8 cellular contexts compared by ENCODE assay signal in genomic region chr1:183655562-183656075, GRCh38. TPM values are rescaled to one million over a fixed set of nuclear protein-coding genes. Genes with fewer than 3 reads are reported as not detected.
DNase-seq lines count a peak whose midpoint lies in the region; ATAC-seq and TF ChIP-seq lines count a peak whose summit lies in the region.

No MANE protein-coding gene starts in this region.

- no peak overlapping the region for H3K27ac Mint-ChIP-seq in Calu3 (ENCODE audit: unreplicated experiment)
- H3K27ac Mint-ChIP-seq in GM23338: no peak overlapping the region
- H3K27ac Mint-ChIP-seq in activated naive CD8-positive, alpha-beta T cell treated with anti-CD3 and anti-CD28 coated beads, Interleukin-2, amount 10 ng/mL, durations not matched to agents 7 days and 5 days: peak overlapping the region; percentile 5

- H3K27me3 Mint-ChIP-seq in Calu3 (ENCODE audit: unreplicated experiment): peaks cover 5% of the 10 kb centered on the region
- H3K27me3 Mint-ChIP-seq in GM23338 (ENCODE audit: insufficient read depth, low read depth, poor library complexity): no peaks in the 10 kb centered on the region
- peaks cover under 1% of the 10 kb centered on the region for H3K27me3 Mint-ChIP-seq in activated naive CD8-positive, alpha-beta T cell treated with anti-CD3 and anti-CD28 coated beads, Interleukin-2, amount 10 ng/mL, durations not matched to agents 7 days and 5 days

- no peaks in the 10 kb centered on the region for H3K9me2 ChIP-seq in GM23338 (ENCODE audit: insufficient read depth)

- TF ChIP-seq CTCF in Calu3 (IDR thresholded peaks at IDR 0.05; ENCODE audit: unreplicated experiment): peak; percentile 79
- peak; percentile 89 to 94 for TF ChIP-seq CTCF in GM23338 (conservative IDR thresholded peaks at IDR 0.05; ENCODE audit: low read depth in 2 of 2)
- peak; percentile 95 for TF ChIP-seq CTCF in psoas muscle (IDR thresholded peaks at IDR 0.05)

- CTCF ChIA-PET in Calu3 (lab: Charles Lee): interaction anchor here (0.7 to 4.2 kb wide), 9 partner anchors 11 to 260 kb away, joined by 3 to 67 read pairs (median 4); partner anchors contain the start of gene ARPC5

- no peak overlapping the region for H2AFZ ChIP-seq in GM23338

- H3K36me3 ChIP-seq in GM23338 (ENCODE audit: insufficient read depth) (no peaks in the 10 kb centered on the region), psoas muscle (ENCODE audit: insufficient read depth in 1 of 2, low read depth in 1 of 2) (no peaks in the 10 kb centered on the region)

- H3K4me3 Mint-ChIP-seq in Calu3 (ENCODE audit: low read depth, unreplicated experiment): no peak overlapping the region
- no peak overlapping the region for H3K4me3 Mint-ChIP-seq in GM23338
- H3K4me3 Mint-ChIP-seq in activated naive CD8-positive, alpha-beta T cell treated with anti-CD3 and anti-CD28 coated beads, Interleukin-2, amount 10 ng/mL, durations not matched to agents 7 days and 5 days: peak overlapping the region; percentile 7

- H3K9me3 ChIP-seq in psoas muscle: no peaks in the 10 kb centered on the region

- H3K4me1 ChIP-seq in GM23338 (ENCODE audit: insufficient read depth) (no peaks in the 10 kb centered on the region), psoas muscle (no peaks in the 10 kb centered on the region)

- no peaks in the 10 kb centered on the region for H3K27me3 ChIP-seq in GM23338 (ENCODE audit: insufficient read depth)
- H3K27me3 ChIP-seq in psoas muscle (ENCODE audit: insufficient read depth in 3 of 3, low read length in 2 of 3): no peaks in the 10 kb centered on the region

- H3K36me3 Mint-ChIP-seq in Calu3 (ENCODE audit: insufficient read depth, unreplicated experiment) (no peaks in the 10 kb centered on the region), GM23338 (ENCODE audit: low read depth) (peaks cover 3% of the 10 kb centered on the region; the same call in 1 of the 3 replicates)
- H3K36me3 Mint-ChIP-seq in activated naive CD8-positive, alpha-beta T cell treated with anti-CD3 and anti-CD28 coated beads, Interleukin-2, amount 10 ng/mL, durations not matched to agents 7 days and 5 days: peaks cover 2% of the 10 kb centered on the region

- no peak overlapping the region for H3K4me2 ChIP-seq in GM23338

- ATAC-seq in GM23338 (peak; percentile 90), Right ventricle myocardium superior (ENCODE audit: poor library complexity) (peak; percentile 79), psoas muscle (peak; percentile 71 to 91 (median 80)), GM21717 (IDR thresholded peaks at IDR 0.05; ENCODE audit: unreplicated experiment) (no peak)
- ATAC-seq in activated naive CD8-positive, alpha-beta T cell treated with anti-CD3 and anti-CD28 coated beads, Interleukin-2, amount 10 ng/mL, durations not matched to agents 7 days and 5 days (ENCODE audit: low read depth): peak; percentile 61

- intact Hi-C loops in Calu3 (cut with micrococcal nuclease; ENCODE audit: unreplicated experiment) (loop anchor here (1.0 to 10.0 kb wide), 4 partner anchors 30 to 559 kb away; no protein-coding TSS in a partner anchor), Right ventricle myocardium superior (cut with DNase I) (loop anchor here (5.0 kb wide), 1 partner anchor 262 kb away; no protein-coding TSS in a partner anchor), psoas muscle (cut with DNase I) (loop anchor here (1.0 to 2.0 kb wide), 2 partner anchors 259 to 261 kb away; no protein-coding TSS in a partner anchor)

- BruUV-seq in Calu3 (replicated peaks; lab: Mats Ljungman, UMichigan): no TSS peak

- no peaks in the 10 kb centered on the region for H3F3A ChIP-seq in GM23338 (replicated peaks; ENCODE audit: low read depth)

- H3K27ac ChIP-seq in GM23338 (ENCODE audit: low read depth) (no peak overlapping the region), psoas muscle (no peak overlapping the region)

- no peak overlapping the region for H3K4me3 ChIP-seq in GM23338
- H3K4me3 ChIP-seq in psoas muscle: no peak overlapping the region

- 4 to 13% (median 9%) methylated on average over 4 of the region's 4 CpGs for WGBS in psoas muscle, 3 donors

- no peaks in the 10 kb centered on the region for H3K9me3 Mint-ChIP-seq in Calu3 (ENCODE audit: low read depth, unreplicated experiment)
- H3K9me3 Mint-ChIP-seq in GM23338: peaks cover 5% of the 10 kb centered on the region; the same call in 1 of the 3 replicates
- H3K9me3 Mint-ChIP-seq in activated naive CD8-positive, alpha-beta T cell treated with anti-CD3 and anti-CD28 coated beads, Interleukin-2, amount 10 ng/mL, durations not matched to agents 7 days and 5 days: no peaks in the 10 kb centered on the region

- POLR2A ChIA-PET in activated naive CD8-positive, alpha-beta T cell treated with anti-CD3 and anti-CD28 coated beads, Interleukin-2, amount 10 ng/mL, durations not matched to agents 7 days and 5 days (lab: Charles Lee): interaction anchor here (1.0 kb wide), 1 partner anchor 29 kb away, joined by 3 read pairs; no protein-coding TSS in a partner anchor

- H3K79me2 ChIP-seq in GM23338 (replicated peaks; ENCODE audit: insufficient read depth): no peaks in the 10 kb centered on the region

- peak; percentile 86 for DNase-seq in Calu3
- peak; percentile 92 for DNase-seq in GM23338 (ENCODE audit: low spot score)
- peak; percentile 80 for DNase-seq in NCI-H1092 treated with DMSO at 0.1 percent for 48 hours (lab: John Stamatoyannopoulos, UW)
- DNase-seq in SKM-1 (lab: John Stamatoyannopoulos, UW; ENCODE audit: unreplicated experiment): peak; percentile 87
- DNase-seq in activated naive CD8-positive, alpha-beta T cell treated with anti-CD3 and anti-CD28 coated beads, Interleukin-2, amount 10 ng/mL, durations not matched to agents 7 days and 5 days: peak; percentile 68
- DNase-seq in Right ventricle myocardium superior: peak; percentile 84
- DNase-seq in psoas muscle: peak; percentile 73 to 84

- H3K4me1 Mint-ChIP-seq in Calu3 (ENCODE audit: low read depth, unreplicated experiment): peaks cover 5% of the 10 kb centered on the region
- H3K4me1 Mint-ChIP-seq in GM23338: peaks cover 6% of the 10 kb centered on the region; the same call in 2 of the 3 replicates
- H3K4me1 Mint-ChIP-seq in activated naive CD8-positive, alpha-beta T cell treated with anti-CD3 and anti-CD28 coated beads, Interleukin-2, amount 10 ng/mL, durations not matched to agents 7 days and 5 days: peaks cover 32% of the 10 kb centered on the region

- no peaks in the 10 kb centered on the region for H4K20me1 ChIP-seq in GM23338 (replicated peaks; ENCODE audit: insufficient read depth)

TF ChIP-seq in GM23338, 12 proteins besides CTCF, POLR2A, EP300 and RAD21:
- TF ChIP-seq ZNF114 (CRISPR knock-in tag; IDR thresholded peaks at IDR 0.05): peak; percentile 50; the same call in 1 of the 2 replicates
- no peak for TF ChIP-seq JUNB (IDR thresholded peaks at IDR 0.05; ENCODE audit: unreplicated experiment)

RNA-seq across cellular contexts. Expression of gene APOBEC4, which starts 2.5 kb away (rescaled TPM):
- total RNA-seq in Calu3 (2022) (not detected in 2 replicates), Right ventricle myocardium superior (not detected), psoas muscle (not detected)
- total RNA-seq in GM23338 (2014; rRNA removed; shearing (Covaris generic)): not detected in 2 replicates
- polyA plus RNA-seq in GM23338 (2016; fragmentation: Nextera tagmentation; extraction: Ambion mirVana) (0.10 TPM in 1 of 2 replicates, not detected in the other), psoas muscle (not detected)
- not detected for total RNA-seq in activated naive CD8-positive, alpha-beta T cell treated with anti-CD3 and anti-CD28 coated beads, Interleukin-2, amount 10 ng/mL, durations not matched to agents 7 days and 5 days

RNA-seq across cellular contexts. Expression of gene ARPC5, which starts 20.0 kb away (rescaled TPM):
- total RNA-seq in Calu3 (2022): 135 and 148 TPM in 2 replicates
- 75.4 and 90.8 TPM in 2 replicates for total RNA-seq in GM23338 (2014; rRNA removed; shearing (Covaris generic))
- polyA plus RNA-seq in GM23338 (2016; fragmentation: Nextera tagmentation; extraction: Ambion mirVana): 95.9 and 98.9 TPM in 2 replicates
- 100 to 1,000 TPM; 186 to 207 TPM for total RNA-seq in activated naive CD8-positive, alpha-beta T cell treated with anti-CD3 and anti-CD28 coated beads, Interleukin-2, amount 10 ng/mL, durations not matched to agents 7 days and 5 days
- 32.9 TPM for total RNA-seq in Right ventricle myocardium superior
- 10 to 100 TPM; 11.6 to 17.1 (median 12.7) TPM for total RNA-seq in psoas muscle
- 10 to 100 TPM; 13.9 to 31.8 (median 16.4) TPM for polyA plus RNA-seq in psoas muscle
